Comparison of ENCODE assay signal across 8 cellular contexts in the genomic region with DNA sequence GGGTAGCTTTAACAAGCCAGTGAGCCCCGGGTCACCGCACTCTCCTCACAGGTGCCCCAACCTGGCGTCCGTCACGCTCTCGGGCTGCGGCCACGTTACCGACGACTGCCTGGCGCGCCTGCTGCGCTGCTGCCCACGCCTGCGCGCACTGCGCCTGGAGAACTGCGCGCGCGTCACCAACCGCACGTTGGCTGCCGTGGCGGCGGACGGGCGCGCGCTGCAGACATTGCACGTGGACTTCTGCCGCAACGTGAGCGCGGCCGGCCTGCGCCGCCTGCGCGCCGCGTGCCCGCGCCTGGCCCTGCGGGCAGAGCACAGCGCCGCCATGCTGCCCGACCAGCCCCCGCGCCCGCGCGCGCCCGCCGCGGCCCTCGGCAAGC. TPM values are rescaled to one million over a fixed set of nuclear protein-coding genes. Genes with fewer than 3 reads are reported as not detected.
DNase-seq lines count a peak whose midpoint lies in the region; ATAC-seq and TF ChIP-seq lines count a peak whose summit lies in the region.

No MANE protein-coding gene starts in this region.

- DNase-seq in NB4 (ENCODE audit: low read depth) (peak; percentile 95), SW 1271 (lab: John Stamatoyannopoulos, UW) (peak; percentile 87 to 89), adipocyte (ENCODE audit: low read depth) (peak; percentile 97), left cardiac atrium (peak; percentile 94), progenitor cell of endocrine pancreas (ENCODE audit: low spot score, unreplicated experiment) (peak; percentile 70), upper lobe of right lung (peak; percentile 96)

- H3K27me3 ChIP-seq in adipocyte (replicated peaks; ENCODE audit: control insufficient read depth, insufficient read depth, low read length) (no peaks in the 10 kb centered on the region), upper lobe of right lung (no peaks in the 10 kb centered on the region)

- H3K27ac ChIP-seq in upper lobe of right lung: peak overlapping the region; percentile 87

- H3K27me3 Mint-ChIP-seq in progenitor cell of endocrine pancreas: peaks cover 13% of the 10 kb centered on the region

- H3K36me3 Mint-ChIP-seq in progenitor cell of endocrine pancreas (ENCODE audit: insufficient read depth): no peaks in the 10 kb centered on the region

- TF ChIP-seq CTCF in GM12875 (IDR thresholded peaks at IDR 0.05; ENCODE audit: borderline replicate concordance, insufficient read depth, low read depth, low read length) (peak; percentile 27; the same call in 1 of the 2 replicates), NB4 (IDR thresholded peaks at IDR 0.05; ENCODE audit: low read depth, low read length) (no peak), progenitor cell of endocrine pancreas (IDR thresholded peaks at IDR 0.05; ENCODE audit: unreplicated experiment) (no peak), upper lobe of right lung (IDR thresholded peaks at IDR 0.05) (no peak)

- peak overlapping the region; percentile 79 for H3K4me3 ChIP-seq in GM12875 (ENCODE audit: low read depth, low read length)
- H3K4me3 ChIP-seq in NB4 (ENCODE audit: low read depth, low read length): peak overlapping the region; percentile 81
- H3K4me3 ChIP-seq in adipocyte (ENCODE audit: low read length): peak overlapping the region; percentile 95
- H3K4me3 ChIP-seq in upper lobe of right lung: peak overlapping the region; percentile 60

- H3K9ac ChIP-seq in adipocyte (ENCODE audit: low read length): peak overlapping the region; percentile 97

- H3K4me1 Mint-ChIP-seq in progenitor cell of endocrine pancreas (ENCODE audit: low read depth): peaks cover 24% of the 10 kb centered on the region

- peak; percentile 67 for ATAC-seq in HG02610 (IDR thresholded peaks at IDR 0.05; ENCODE audit: unreplicated experiment)
- ATAC-seq in left cardiac atrium: peak; percentile 79 to 82
- ATAC-seq in upper lobe of right lung: peak; percentile 94

- H3K9me3 Mint-ChIP-seq in progenitor cell of endocrine pancreas (ENCODE audit: low read depth): no peaks in the 10 kb centered on the region

- peaks cover 40% of the 10 kb centered on the region for H3K4me1 ChIP-seq in adipocyte (ENCODE audit: control insufficient read depth, insufficient read depth, low read length)
- peaks cover 32% of the 10 kb centered on the region for H3K4me1 ChIP-seq in upper lobe of right lung

- H3K36me3 ChIP-seq in adipocyte (ENCODE audit: control insufficient read depth, insufficient read depth, low read length, severe bottlenecking) (no peaks in the 10 kb centered on the region), upper lobe of right lung (no peaks in the 10 kb centered on the region)

- peak overlapping the region; percentile 87 for H3K4me3 Mint-ChIP-seq in progenitor cell of endocrine pancreas (ENCODE audit: low read depth)

- peak; percentile 98 for TF ChIP-seq POLR2A in NB4 (IDR thresholded peaks at IDR 0.05; ENCODE audit: extremely low read depth, insufficient read length)

- intact Hi-C loops in left cardiac atrium (cut with DNase I): no loop called here
- intact Hi-C loops in upper lobe of right lung (cut with DNase I): no loop called here

- H3K9me3 ChIP-seq in adipocyte (ENCODE audit: control insufficient read depth, low read length) (no peaks in the 10 kb centered on the region), upper lobe of right lung (no peaks in the 10 kb centered on the region)

- H3K27ac Mint-ChIP-seq in progenitor cell of endocrine pancreas: peak overlapping the region; percentile 37

RNA-seq across cellular contexts. Expression of a gene that starts 3.4 kb away (rescaled TPM):
- total RNA-seq in left cardiac atrium (10 to 100 TPM; 14.9 to 24.2 TPM), progenitor cell of endocrine pancreas (0.29 and 0.31 TPM in 2 replicates), upper lobe of right lung (0.98 TPM)

Comparison
In these comparisons a context has a peak if more than half of its experiments do, and no peak if none do; other contexts are left out.
1. Peak in every context shown above with its lines: DNase-seq, ATAC-seq, H3K4me3 ChIP-seq and H3K27ac ChIP-seq.